ENCODE assay signal across 8 cellular contexts in genomic region chr1:110579460-110579859, GRCh38. TPM values are rescaled to one million over a fixed set of nuclear protein-coding genes. Genes with fewer than 3 reads are reported as not detected.
"Had no signal": no experiment of that assay in that cellular context is flagged by ENCODE, and none has a peak within 500 bp of the region (broad histone marks: within the 10 kb centered on the region; RNA-seq: fewer than 3 reads in every experiment).

No MANE protein-coding gene starts in this region.

- ATAC-seq: GM23338 had no signal

- H3K27ac Mint-ChIP-seq: GM23338, H9, IgD-negative memory B cell had no signal

- H3K4me3 Mint-ChIP-seq: GM23338, H9, IgD-negative memory B cell had no signal

- H3K4me2 ChIP-seq: GM23338 had no signal

- H3K4me1 Mint-ChIP-seq: H9, IgD-negative memory B cell had no signal

- H3K4me3 ChIP-seq: GM23338 had no signal

- H3K9me3 Mint-ChIP-seq: IgD-negative memory B cell had no signal

- H2AFZ ChIP-seq: GM23338 had no signal

- FAIRE-seq: H1, H54, HTR-8/SVneo had no signal

- DNase-seq: H9, HCEC 1CT had no signal

RNA-seq across cellular contexts. Expression of gene KCNA2, which starts 26.7 kb away (rescaled TPM):
- total RNA-seq: HT-29 had no signal
- polyA plus RNA-seq: IgD-negative memory B cell had no signal
